In genomic region chr15:23646165-23647000, GRCh38 we compare ENCODE assay signal across 24 cellular contexts. TPM values are rescaled to one million over a fixed set of nuclear protein-coding genes. Genes with fewer than 3 reads are reported as not detected.
DNase-seq lines count a peak whose midpoint lies in the region; ATAC-seq and TF ChIP-seq lines count a peak whose summit lies in the region.
"Had no signal": no experiment of that assay in that cellular context is flagged by ENCODE, and none has a peak within 500 bp of the region (broad histone marks: within the 10 kb centered on the region; RNA-seq: fewer than 3 reads in every experiment).

No MANE protein-coding gene starts in this region.

- intact Hi-C loops in vagina (cut with DNase I) (loop anchor here (5.0 kb wide), 1 partner anchor 211 kb away; no protein-coding TSS in a partner anchor), esophagus muscularis mucosa (cut with DNase I) (no loop called here)

- no peaks in the 10 kb centered on the region for H3K9me2 ChIP-seq in SK-N-SH

- no peak for TF ChIP-seq RAD21 in SK-N-SH (IDR thresholded peaks at IDR 0.05; ENCODE audit: low read length)

- H3K79me2 ChIP-seq in SK-N-SH (ENCODE audit: insufficient read depth) = no peaks in the 10 kb centered on the region

- H3F3A ChIP-seq in SK-N-SH (replicated peaks; ENCODE audit: insufficient read depth) = no peaks in the 10 kb centered on the region

- DNase-seq in SK-N-SH (peak; percentile 23), vagina (ENCODE audit: extremely low spot score in 2 of 2) (no peak), WERI-Rb-1 (no peak), esophagus muscularis mucosa (ENCODE audit: extremely low spot score) (no peak)
- DNase-seq: activated CD4-positive, alpha-beta T cell treated with anti-CD3 and anti-CD28 coated beads for 1 hour; activated naive CD4-positive, alpha-beta T cell treated with Interleukin-2 at 50 U/mL for 16 hours; activated T-cell treated with anti-CD3 and anti-CD28 coated beads, Interleukin-2, amount 50 U/mL, for 4 hours; Calu3; NCI-H1694; NCI-H82; PC-3; SHP77; stomach had no signal

- H3K4me1 ChIP-seq in SK-N-SH (ENCODE audit: control insufficient read depth in 1 of 2, insufficient read depth in 2 of 2, low read depth in 1 of 2, low read length in 1 of 2) (no peaks in the 10 kb centered on the region), ectodermal cell (ENCODE audit: control insufficient read depth, insufficient read depth, low read length) (no peaks in the 10 kb centered on the region), mesodermal cell (ENCODE audit: control insufficient read depth, insufficient read depth, low read length, poor library complexity, severe bottlenecking) (peaks cover 4% of the 10 kb centered on the region), vagina (no peaks in the 10 kb centered on the region), esophagus muscularis mucosa (peaks cover 0 to 10% (median 8%) of the 10 kb centered on the region in 4 donors)
- H3K4me1 ChIP-seq: A549, HAP-1 had no signal

- POLR2A ChIA-PET in SK-N-SH (lab: Yijun Ruan, JAX) = no interaction called here

- WGBS in SK-N-SH (ENCODE audit: low lambda C conversion rate) = 79% methylated on average over 18 of the region's 51 CpGs
- WGBS in ectodermal cell, 2 experiments = 90 to 92% methylated on average over 51 of the region's 51 CpGs
- 87 to 92% methylated on average over 35 to 50 of the region's 51 CpGs for WGBS in mesodermal cell (ENCODE audit: insufficient coverage in 2 of 2), 2 experiments
- 95% methylated on average over 41 of the region's 51 CpGs for WGBS in esophagus muscularis mucosa

- peak overlapping the region; percentile 79; the same call in 1 of the 2 replicates for H3K4me2 ChIP-seq in SK-N-SH

- H4K20me1 ChIP-seq in SK-N-SH (ENCODE audit: insufficient read depth) = no peaks in the 10 kb centered on the region

- no peak overlapping the region for H3K27ac ChIP-seq in SK-N-SH (ENCODE audit: low read depth in 2 of 2, low read length in 1 of 2)
- no peak overlapping the region for H3K27ac ChIP-seq in ectodermal cell (ENCODE audit: insufficient read depth, low read depth, low read length, poor library complexity, severe bottlenecking)
- H3K27ac ChIP-seq in mesodermal cell (ENCODE audit: low read depth, low read length, severe bottlenecking) = no peak overlapping the region
- peak overlapping the region; percentile 48 for H3K27ac ChIP-seq in vagina
- no peak overlapping the region for H3K27ac ChIP-seq in WERI-Rb-1
- H3K27ac ChIP-seq in esophagus muscularis mucosa (replicated peaks in 1 of 4) = no peak overlapping the region
- H3K27ac ChIP-seq: A549, cardiac muscle cell, stomach, tibial nerve had no signal

- no peaks in the 10 kb centered on the region for H3K36me3 ChIP-seq in SK-N-SH (replicated peaks in 1 of 2; ENCODE audit: control insufficient read depth in 1 of 2, insufficient read depth in 2 of 2, low read length in 1 of 2)
- no peaks in the 10 kb centered on the region for H3K36me3 ChIP-seq in ectodermal cell (ENCODE audit: control insufficient read depth, insufficient read depth, low read length)
- H3K36me3 ChIP-seq in mesodermal cell (ENCODE audit: control insufficient read depth, insufficient read depth, low read length) = peaks cover 3% of the 10 kb centered on the region
- no peaks in the 10 kb centered on the region for H3K36me3 ChIP-seq in vagina
- no peaks in the 10 kb centered on the region for H3K36me3 ChIP-seq in WERI-Rb-1
- H3K36me3 ChIP-seq in esophagus muscularis mucosa = no peaks in the 10 kb centered on the region
- H3K36me3 ChIP-seq: cardiac muscle cell, HAP-1, stomach, tibial nerve had no signal

- TF ChIP-seq CTCF in SK-N-SH (IDR thresholded peaks at IDR 0.05) (no peak), vagina (IDR thresholded peaks at IDR 0.05) (no peak), WERI-Rb-1 (IDR thresholded peaks at IDR 0.05; ENCODE audit: low read depth, low read length) (no peak), esophagus muscularis mucosa (IDR thresholded peaks at IDR 0.05) (no peak)

- H3K9me3 ChIP-seq in SK-N-SH (no peaks in the 10 kb centered on the region), ectodermal cell (ENCODE audit: control insufficient read depth, low read length) (no peaks in the 10 kb centered on the region), mesodermal cell (ENCODE audit: control insufficient read depth, low read length) (peaks cover 5% of the 10 kb centered on the region), vagina (no peaks in the 10 kb centered on the region), WERI-Rb-1 (ENCODE audit: severe bottlenecking) (no peaks in the 10 kb centered on the region), esophagus muscularis mucosa (no peaks in the 10 kb centered on the region)
- H3K9me3 ChIP-seq: A549, HAP-1, stomach, tibial nerve had no signal

- TF ChIP-seq POLR2A in vagina (IDR thresholded peaks at IDR 0.05) (no peak), esophagus muscularis mucosa (IDR thresholded peaks at IDR 0.05; ENCODE audit: low read depth) (no peak)

- H2AFZ ChIP-seq in SK-N-SH (ENCODE audit: low read depth) = no peak overlapping the region

- ATAC-seq in SK-N-SH treated with all-trans-retinoic acid at 6 μM for 48 hours = no peak
- ATAC-seq in HG02759 (IDR thresholded peaks at IDR 0.05; ENCODE audit: unreplicated experiment) = no peak
- ATAC-seq: A549; activated T-cell treated with anti-CD3 and anti-CD28 coated beads, Interleukin-2, amount 50 U/mL, for 4 hours; K562 had no signal

- H3K27me3 ChIP-seq in SK-N-SH (ENCODE audit: insufficient read depth) (peaks cover 20% of the 10 kb centered on the region; the same call in 1 of the 2 replicates), ectodermal cell (ENCODE audit: control insufficient read depth, insufficient read depth, low read length, poor library complexity, severe bottlenecking) (no peaks in the 10 kb centered on the region), vagina (no peaks in the 10 kb centered on the region), WERI-Rb-1 (ENCODE audit: insufficient read depth, low read depth, severe bottlenecking) (peaks cover 39% of the 10 kb centered on the region), esophagus muscularis mucosa (peaks cover 0 to 73% (median 6%) of the 10 kb centered on the region in 4 donors)
- H3K27me3 ChIP-seq: cardiac muscle cell had no signal

- CTCF ChIA-PET in SK-N-SH (lab: Yijun Ruan, JAX) = no interaction called here

- H3K4me3 ChIP-seq in SK-N-SH (ENCODE audit: low read depth in 2 of 2, low read length in 1 of 2) = peak overlapping the region in 1 of 2 experiments; percentile 61; a peak in 1 of 4 replicates
- H3K4me3 ChIP-seq in ectodermal cell (ENCODE audit: insufficient read depth, low read depth, low read length) = peak overlapping the region; percentile 56
- peak overlapping the region; percentile 57 for H3K4me3 ChIP-seq in mesodermal cell (ENCODE audit: extremely low read depth, insufficient read depth, low read length, poor library complexity, severe bottlenecking)
- H3K4me3 ChIP-seq in vagina = peak overlapping the region in 1 of 2 donors; percentile 39
- H3K4me3 ChIP-seq in WERI-Rb-1 (ENCODE audit: low read depth, low read length) = no peak overlapping the region
- H3K4me3 ChIP-seq in esophagus muscularis mucosa = peak overlapping the region in 1 of 4 donors; percentile 39
- H3K4me3 ChIP-seq: A549, HAP-1, K562 had no signal

- H3K9ac ChIP-seq in SK-N-SH = no peak overlapping the region

- TF ChIP-seq EP300 in SK-N-SH (IDR thresholded peaks at IDR 0.05; ENCODE audit: borderline replicate concordance in 1 of 2, low read depth in 1 of 2, low read length in 1 of 2) (no peak), esophagus muscularis mucosa (IDR thresholded peaks at IDR 0.05) (no peak)

TF ChIP-seq in SK-N-SH, 30 proteins besides CTCF, POLR2A, EP300 and RAD21 (continues in another document):
- TF ChIP-seq TAF1 (IDR thresholded peaks at IDR 0.05; ENCODE audit: borderline replicate concordance, low read depth, low read length) = no peak
- no peak for TF ChIP-seq USF1 (IDR thresholded peaks at IDR 0.05; ENCODE audit: borderline replicate concordance, low read depth)

TF ChIP-seq in SK-N-SH treated with all-trans-retinoic acid at 6 μM for 48 hours, 23 proteins besides CTCF, POLR2A, EP300 and RAD21:
- no peak for TF ChIP-seq POU6F1 (CRISPR knock-in tag; IDR thresholded peaks at IDR 0.05; ENCODE audit: borderline replicate concordance, low read depth)
- TF ChIP-seq TCF4 (CRISPR knock-in tag; IDR thresholded peaks at IDR 0.05; ENCODE audit: borderline replicate concordance) = no peak

RNA-seq across cellular contexts. Expression of gene MAGEL2, which starts 1.3 kb away (rescaled TPM):
- 0.03 TPM in 2 replicates for polyA plus RNA-seq in SK-N-SH (2012; rRNA removed)
- polyA plus RNA-seq in SK-N-SH (2012; cell fraction: cytosol; rRNA removed) = 0.01 TPM in 2 replicates
- polyA plus RNA-seq in SK-N-SH (2012; cell fraction: nucleus; rRNA removed) = 0.05 and 0.07 TPM in 2 replicates
- polyA plus RNA-seq in ectodermal cell (2013, experiment 1 of 4) = 6.3 TPM
- polyA plus RNA-seq in ectodermal cell (2013, experiment 2 of 4) = 6.9 TPM
- polyA plus RNA-seq in ectodermal cell (2013, experiment 3 of 4) = 6.4 TPM
- 7.5 TPM for polyA plus RNA-seq in ectodermal cell (2013, experiment 4 of 4)
- polyA plus RNA-seq in mesodermal cell (2013, experiment 1 of 2) = 7.9 TPM
- polyA plus RNA-seq in mesodermal cell (2013, experiment 2 of 2) = 6.3 TPM
- 2.0 TPM for total RNA-seq in vagina
- total RNA-seq in esophagus muscularis mucosa = under 1 TPM in 2 of 4 donors, not detected in 2; 0.17 to 0.26 TPM
- total RNA-seq: activated CD8-positive, alpha-beta memory T cell treated with anti-CD3 and anti-CD28 coated beads for 36 hours; activated T-cell treated with anti-CD3 and anti-CD28 coated beads, Interleukin-2, amount 50 U/mL, for 4 hours; Calu3; K562; PC-3 had no signal
- polyA plus RNA-seq: A549, K562, keratinocyte had no signal

RNA-seq across cellular contexts. Expression of gene NDN, which starts 40.7 kb away (rescaled TPM):
- 23.3 and 31.6 TPM in 2 replicates for polyA plus RNA-seq in SK-N-SH (2012; rRNA removed)
- 20.0 and 24.7 TPM in 2 replicates for polyA plus RNA-seq in SK-N-SH (2012; cell fraction: cytosol; rRNA removed)
- 15.4 and 18.2 TPM in 2 replicates for polyA plus RNA-seq in SK-N-SH (2012; cell fraction: nucleus; rRNA removed)
- polyA plus RNA-seq in ectodermal cell (2013, experiment 1 of 4) = 66.5 TPM
- polyA plus RNA-seq in ectodermal cell (2013, experiment 2 of 4) = 63.4 TPM
- polyA plus RNA-seq in ectodermal cell (2013, experiment 3 of 4) = 58.6 TPM
- polyA plus RNA-seq in ectodermal cell (2013, experiment 4 of 4) = 65.5 TPM
- polyA plus RNA-seq in mesodermal cell (2013, experiment 1 of 2) = 59.1 TPM
- polyA plus RNA-seq in mesodermal cell (2013, experiment 2 of 2) = 48.5 TPM
- 79.3 TPM for total RNA-seq in vagina
- total RNA-seq in esophagus muscularis mucosa = 10 to 100 TPM; 40.7 to 93.4 (median 75.4) TPM
- total RNA-seq: Calu3, PC-3 had no signal
